Comparison of ENCODE assay signal across 8 cellular contexts in genomic region chr13:102798653-102799543, GRCh38. TPM values are rescaled to one million over a fixed set of nuclear protein-coding genes. Genes with fewer than 3 reads are reported as not detected.
DNase-seq lines count a peak whose midpoint lies in the region; ATAC-seq and TF ChIP-seq lines count a peak whose summit lies in the region.

Gene BIVM, plus strand, starts transcription at chr13:102799119. Its CDS starts 8,149 bp downstream, at chr13:102807268.
Gene POGLUT2, minus strand, starts transcription at chr13:102798976. Its CDS starts 306 bp downstream, at chr13:102798670.

- peaks cover 16% of the 10 kb centered on the region for H3K36me3 Mint-ChIP-seq in activated T-cell treated with anti-CD3 and anti-CD28 coated beads, Interleukin-2, amount 50 U/mL, for 24 hours (ENCODE audit: low read depth)

- H2AFZ ChIP-seq in PC-9: peak within 1 kb of the TSS; percentile 100

- H3K4me2 ChIP-seq in PC-9: peak within 1 kb of the TSS; percentile 93

- CTCF ChIA-PET in PC-9 (lab: Charles Lee): no interaction called here

- H3K4me3 Mint-ChIP-seq in activated T-cell treated with anti-CD3 and anti-CD28 coated beads, Interleukin-2, amount 50 U/mL, for 24 hours: peak within 1 kb of the TSS; percentile 88

- ATAC-seq in GM21528 (IDR thresholded peaks at IDR 0.05; ENCODE audit: low FRiP score, unreplicated experiment) (peak; percentile 88), mucosa of descending colon (peak; percentile 92)

- H3K27ac ChIP-seq in PC-9: no peak within 1 kb of the TSS

- H3K4me3 ChIP-seq in PC-9 (peak within 1 kb of the TSS; percentile 87), mucosa of descending colon (peak within 1 kb of the TSS; percentile 50)

- no peaks in the 10 kb centered on the region for H3K9me2 ChIP-seq in PC-9 (ENCODE audit: insufficient read depth)

- POLR2A ChIA-PET in PC-9 (lab: Charles Lee; ENCODE audit: unreplicated experiment): no interaction called here

- TF ChIP-seq POLR2A in erythroblast (IDR thresholded peaks at IDR 0.05; ENCODE audit: low read length): no peak

- H3K4me1 Mint-ChIP-seq in activated T-cell treated with anti-CD3 and anti-CD28 coated beads, Interleukin-2, amount 50 U/mL, for 24 hours (ENCODE audit: low read depth): peaks cover 32% of the 10 kb centered on the region

- peaks cover 30% of the 10 kb centered on the region for H3K27me3 Mint-ChIP-seq in activated T-cell treated with anti-CD3 and anti-CD28 coated beads, Interleukin-2, amount 50 U/mL, for 24 hours

- BruUV-seq in PC-9 (replicated peaks; lab: Mats Ljungman, UMichigan): no TSS peak

- no peaks in the 10 kb centered on the region for H3K27me3 ChIP-seq in PC-9 (ENCODE audit: insufficient read depth, low read depth)

- no peaks in the 10 kb centered on the region for H3F3A ChIP-seq in PC-9 (ENCODE audit: insufficient read depth, low read depth)

- H3K36me3 ChIP-seq in PC-9 (ENCODE audit: low read depth) (no peaks in the 10 kb centered on the region), mucosa of descending colon (ENCODE audit: low read depth) (no peaks in the 10 kb centered on the region)

- DNase-seq in DMS153 (lab: John Stamatoyannopoulos, UW) (peak; percentile 79), HuH-7 (ENCODE audit: low spot score) (peak; percentile 88), PC-9 (peak; percentile 88), erythroblast (lab: John Stamatoyannopoulos, UW) (peak; percentile 86), mucosa of descending colon (peak; percentile 92)
- peak; percentile 83 for DNase-seq in activated T-cell treated with anti-CD3 and anti-CD28 coated beads, Interleukin-2, amount 50 U/mL, for 24 hours
- DNase-seq in stimulated activated CD8-positive, alpha-beta memory T cell treated with anti-CD3 and anti-CD28 coated beads, Interleukin-7, amount 100 ng/mL, for 48 hours (ENCODE audit: extremely low read depth in 1 of 2, low read depth in 1 of 2): peak; percentile 72 to 86

- intact Hi-C loops in PC-9 (cut with micrococcal nuclease; ENCODE audit: unreplicated experiment) (loop anchor here (1.0 kb wide), 1 partner anchor 203 kb away; the partner anchor contains the start of gene TPP2), mucosa of descending colon (cut with DNase I, micrococcal nuclease) (no loop called here)

- peaks cover 7% of the 10 kb centered on the region for H3K79me2 ChIP-seq in PC-9 (ENCODE audit: low read depth)

- TF ChIP-seq CTCF in PC-9 (conservative IDR thresholded peaks at IDR 0.05): no peak
- no peak for TF ChIP-seq CTCF in mucosa of descending colon (IDR thresholded peaks at IDR 0.05)

- H3K9me3 ChIP-seq in PC-9 (ENCODE audit: insufficient read depth, low read depth) (no peaks in the 10 kb centered on the region), mucosa of descending colon (no peaks in the 10 kb centered on the region)

- H4K20me1 ChIP-seq in PC-9 (ENCODE audit: insufficient read depth): no peaks in the 10 kb centered on the region

- H3K9me3 Mint-ChIP-seq in activated T-cell treated with anti-CD3 and anti-CD28 coated beads, Interleukin-2, amount 50 U/mL, for 24 hours: no peaks in the 10 kb centered on the region

- H3K4me1 ChIP-seq in PC-9 (replicated peaks; ENCODE audit: insufficient read depth) (peaks cover 15% of the 10 kb centered on the region; the same call in 1 of the 2 replicates), mucosa of descending colon (ENCODE audit: low read depth) (peaks cover 10% of the 10 kb centered on the region)

- peak within 1 kb of the TSS; percentile 85 for H3K27ac Mint-ChIP-seq in activated T-cell treated with anti-CD3 and anti-CD28 coated beads, Interleukin-2, amount 50 U/mL, for 24 hours

RNA-seq across cellular contexts. Expression of gene BIVM, which starts in this region (rescaled TPM):
- total RNA-seq in PC-9 (2021) (12.5 and 17.5 TPM in 2 replicates), mucosa of descending colon (10 to 100 TPM; 15.5 to 21.2 (median 17.1) TPM)

RNA-seq across cellular contexts. Expression of gene POGLUT2, which starts in this region (rescaled TPM):
- total RNA-seq in PC-9 (2021): 2.8 and 3.2 TPM in 2 replicates
- 1 to 10 TPM in 2 of 3 donors, under 1 TPM in 1; 0.72 to 3.9 (median 1.7) TPM for total RNA-seq in mucosa of descending colon
